In genomic region chr5:135174315-135175096, GRCh38 we compare ENCODE assay signal across 17 cellular contexts.
DNase-seq lines count a peak whose midpoint lies in the region; ATAC-seq and TF ChIP-seq lines count a peak whose summit lies in the region.
"Had no signal": no experiment of that assay in that cellular context is flagged by ENCODE, and none has a peak within 500 bp of the region (broad histone marks: within the 10 kb centered on the region; RNA-seq: fewer than 3 reads in every experiment).

No MANE protein-coding gene starts in this region.

- no peaks in the 10 kb centered on the region for H3K27me3 ChIP-seq in MM.1S (replicated peaks; ENCODE audit: insufficient read depth, low read length)
- peaks cover 9% of the 10 kb centered on the region for H3K27me3 ChIP-seq in endodermal cell (ENCODE audit: control insufficient read depth, insufficient read depth, low read length, poor library complexity, severe bottlenecking)
- H3K27me3 ChIP-seq in osteoblast (ENCODE audit: insufficient read depth, low read length): peaks cover 17% of the 10 kb centered on the region
- H3K27me3 ChIP-seq: ascending aorta had no signal

- H3K36me3 ChIP-seq in MM.1S (replicated peaks; ENCODE audit: insufficient read depth, low read length): no peaks in the 10 kb centered on the region
- no peaks in the 10 kb centered on the region for H3K36me3 ChIP-seq in endodermal cell (ENCODE audit: control insufficient read depth, insufficient read depth, low read length)
- H3K36me3 ChIP-seq in osteoblast (ENCODE audit: insufficient read depth, low read length): no peaks in the 10 kb centered on the region
- H3K36me3 ChIP-seq: ascending aorta, heart right ventricle had no signal

- TF ChIP-seq CTCF in MM.1S (IDR thresholded peaks at IDR 0.05; ENCODE audit: low read length) (peak; percentile 26), endodermal cell (conservative IDR thresholded peaks at IDR 0.05) (peak; percentile 91), osteoblast (IDR thresholded peaks at IDR 0.05; ENCODE audit: extremely low read depth, low read depth, low read length) (peak; percentile 27)

- H3F3A ChIP-seq in MM.1S (ENCODE audit: insufficient read depth, low read length): no peaks in the 10 kb centered on the region

- H4K20me1 ChIP-seq in MM.1S (ENCODE audit: insufficient read depth, low read length): no peaks in the 10 kb centered on the region
- no peaks in the 10 kb centered on the region for H4K20me1 ChIP-seq in osteoblast (ENCODE audit: insufficient read depth, low read length)

- no peaks in the 10 kb centered on the region for H3K9me2 ChIP-seq in MM.1S (replicated peaks; ENCODE audit: insufficient read depth, low read length)

- ATAC-seq in naive thymus-derived CD8-positive, alpha-beta T cell: no peak
- ATAC-seq: GM12878, heart right ventricle, left ventricle myocardium superior had no signal

- H3K4me2 ChIP-seq in MM.1S (ENCODE audit: low read depth, low read length) (no peak overlapping the region), osteoblast (ENCODE audit: insufficient read depth, low read length) (no peak overlapping the region)

- H3K79me2 ChIP-seq in MM.1S (ENCODE audit: low read length): no peaks in the 10 kb centered on the region
- H3K79me2 ChIP-seq in osteoblast (ENCODE audit: insufficient read depth, low read length): no peaks in the 10 kb centered on the region

- H3K4me3 ChIP-seq in MM.1S (ENCODE audit: low read length) (no peak overlapping the region), endodermal cell (ENCODE audit: low read length) (no peak overlapping the region), osteoblast (ENCODE audit: insufficient read depth, low read length) (no peak overlapping the region)
- H3K4me3 ChIP-seq: ascending aorta, GM12878, GM23248, heart right ventricle had no signal

- no peaks in the 10 kb centered on the region for H3K36me3 Mint-ChIP-seq in endodermal cell (ENCODE audit: low read depth)
- H3K36me3 Mint-ChIP-seq in naive thymus-derived CD8-positive, alpha-beta T cell: no peaks in the 10 kb centered on the region

- H2AFZ ChIP-seq in MM.1S (ENCODE audit: low read length): no peak overlapping the region
- H2AFZ ChIP-seq in osteoblast (ENCODE audit: low read length): no peak overlapping the region
- H2AFZ ChIP-seq: GM23248 had no signal

- H3K9me3 ChIP-seq in MM.1S (replicated peaks; ENCODE audit: insufficient read depth, low read length): no peaks in the 10 kb centered on the region
- H3K9me3 ChIP-seq in endodermal cell (ENCODE audit: control insufficient read depth, low read length): no peaks in the 10 kb centered on the region
- no peaks in the 10 kb centered on the region for H3K9me3 ChIP-seq in osteoblast (ENCODE audit: low read depth, low read length)
- H3K9me3 ChIP-seq: ascending aorta, heart right ventricle had no signal

- H3K27ac Mint-ChIP-seq in endodermal cell: no peak overlapping the region
- H3K27ac Mint-ChIP-seq in naive thymus-derived CD8-positive, alpha-beta T cell: no peak overlapping the region
- H3K27ac Mint-ChIP-seq: activated CD4-positive, alpha-beta T cell treated with anti-CD3 and anti-CD28 coated beads, Interleukin-2, amount 10 ng/mL, durations not matched to agents 24 days and 14 days; activated T-helper 1 cell treated with anti-CD3 and anti-CD28 coated beads, Interleukin-12 subunit alpha, Interleukin-12 subunit beta, Interleukin-2, Interleukin-4 antibody, amounts not matched to agents 30 ng/mL and 10 ng/mL and 1 ng/mL, durations not matched to agents 14 hours and 24 hours and 36 hours had no signal

- H3K9ac ChIP-seq in MM.1S (ENCODE audit: low read length) (no peak overlapping the region), endodermal cell (ENCODE audit: extremely low read depth, low read length, poor library complexity, severe bottlenecking) (no peak overlapping the region)
- H3K9ac ChIP-seq: GM23248 had no signal

- H3K4me1 ChIP-seq in MM.1S (ENCODE audit: low read length): no peaks in the 10 kb centered on the region
- peaks cover 6% of the 10 kb centered on the region for H3K4me1 ChIP-seq in endodermal cell (ENCODE audit: control insufficient read depth, insufficient read depth, low read length)
- no peaks in the 10 kb centered on the region for H3K4me1 ChIP-seq in osteoblast (ENCODE audit: insufficient read depth, low read length)
- H3K4me1 ChIP-seq: ascending aorta, heart right ventricle had no signal

- no peaks in the 10 kb centered on the region for H3K9me3 Mint-ChIP-seq in endodermal cell
- H3K9me3 Mint-ChIP-seq in naive thymus-derived CD8-positive, alpha-beta T cell: no peaks in the 10 kb centered on the region
- H3K9me3 Mint-ChIP-seq: activated CD4-positive, alpha-beta T cell treated with anti-CD3 and anti-CD28 coated beads, Interleukin-2, amount 10 ng/mL, durations not matched to agents 24 days and 14 days; activated T-helper 1 cell treated with anti-CD3 and anti-CD28 coated beads, Interleukin-12 subunit alpha, Interleukin-12 subunit beta, Interleukin-2, Interleukin-4 antibody, amounts not matched to agents 30 ng/mL and 10 ng/mL and 1 ng/mL, durations not matched to agents 14 hours and 24 hours and 36 hours had no signal

- no peak overlapping the region for H3K4me3 Mint-ChIP-seq in endodermal cell
- H3K4me3 Mint-ChIP-seq in naive thymus-derived CD8-positive, alpha-beta T cell: no peak overlapping the region
- H3K4me3 Mint-ChIP-seq: activated CD4-positive, alpha-beta T cell treated with anti-CD3 and anti-CD28 coated beads, Interleukin-2, amount 10 ng/mL, durations not matched to agents 24 days and 14 days; activated T-helper 1 cell treated with anti-CD3 and anti-CD28 coated beads, Interleukin-12 subunit alpha, Interleukin-12 subunit beta, Interleukin-2, Interleukin-4 antibody, amounts not matched to agents 30 ng/mL and 10 ng/mL and 1 ng/mL, durations not matched to agents 14 hours and 24 hours and 36 hours had no signal

- 67 to 87% methylated on average over 3 to 8 of the region's 8 CpGs for WGBS in endodermal cell (ENCODE audit: insufficient coverage in 1 of 2, insufficient read length in 1 of 2), 2 experiments

- intact Hi-C loops in posterior vena cava (cut with DNase I): no loop called here

- peaks cover 40% of the 10 kb centered on the region for H3K27me3 Mint-ChIP-seq in endodermal cell (ENCODE audit: insufficient read depth)
- H3K27me3 Mint-ChIP-seq in naive thymus-derived CD8-positive, alpha-beta T cell: peaks cover 16 to 67% (median 39%) of the 10 kb centered on the region in 5 donors

- DNase-seq in DMS 273 (lab: John Stamatoyannopoulos, UW; ENCODE audit: unreplicated experiment) (peak; percentile 14), DMS 273 treated with DMSO at 0.1 percent for 48 hours (lab: John Stamatoyannopoulos, UW) (no peak), MM.1S (no peak), endodermal cell (peak; percentile 88), osteoblast (ENCODE audit: insufficient read length, low spot score, missing footprints) (no peak), posterior vena cava (ENCODE audit: low spot score) (no peak), hippocampal formation (lab: John Stamatoyannopoulos, UW) (no peak)
- no peak for DNase-seq in naive thymus-derived CD8-positive, alpha-beta T cell
- DNase-seq: activated CD4-positive, alpha-beta T cell treated with anti-CD3 and anti-CD28 coated beads, Interleukin-2, amount 10 ng/mL, durations not matched to agents 24 days and 14 days; GM23248; heart right ventricle; left ventricle myocardium superior; nucleus accumbens; stimulated activated CD4-positive, alpha-beta T cell treated with anti-CD3 and anti-CD28 coated beads, Interleukin-15, amount 100 ng/mL, for 24 hours had no signal

- POLR2A ChIA-PET in naive thymus-derived CD8-positive, alpha-beta T cell (lab: Charles Lee): no interaction called here

- H3K27ac ChIP-seq in MM.1S (ENCODE audit: low read length) (no peak overlapping the region), endodermal cell (ENCODE audit: low read depth, low read length) (no peak overlapping the region), osteoblast (ENCODE audit: low read depth, low read length) (no peak overlapping the region)
- H3K27ac ChIP-seq: ascending aorta, GM23248, heart right ventricle had no signal

- peaks cover 17% of the 10 kb centered on the region for H3K4me1 Mint-ChIP-seq in endodermal cell
- no peaks in the 10 kb centered on the region for H3K4me1 Mint-ChIP-seq in naive thymus-derived CD8-positive, alpha-beta T cell
- H3K4me1 Mint-ChIP-seq: activated CD4-positive, alpha-beta T cell treated with anti-CD3 and anti-CD28 coated beads, Interleukin-2, amount 10 ng/mL, durations not matched to agents 24 days and 14 days had no signal

Comparison
In these comparisons a context has a peak if more than half of its experiments do, and no peak if none do; other contexts are left out.
1. DNase-seq: peak in DMS 273 (single experiment) and endodermal cell (single experiment); none in DMS 273 treated with DMSO at 0.1 percent for 48 hours (single experiment), MM.1S (single experiment), osteoblast (single experiment), naive thymus-derived CD8-positive, alpha-beta T cell (0 of 10), posterior vena cava (single experiment) and hippocampal formation (0 of 2).
2. CTCF ChIP-seq: peak in every context shown above with its lines; median percentile 91 in endodermal cell; 27 in osteoblast; 26 in MM.1S.